In the genomic region with DNA sequence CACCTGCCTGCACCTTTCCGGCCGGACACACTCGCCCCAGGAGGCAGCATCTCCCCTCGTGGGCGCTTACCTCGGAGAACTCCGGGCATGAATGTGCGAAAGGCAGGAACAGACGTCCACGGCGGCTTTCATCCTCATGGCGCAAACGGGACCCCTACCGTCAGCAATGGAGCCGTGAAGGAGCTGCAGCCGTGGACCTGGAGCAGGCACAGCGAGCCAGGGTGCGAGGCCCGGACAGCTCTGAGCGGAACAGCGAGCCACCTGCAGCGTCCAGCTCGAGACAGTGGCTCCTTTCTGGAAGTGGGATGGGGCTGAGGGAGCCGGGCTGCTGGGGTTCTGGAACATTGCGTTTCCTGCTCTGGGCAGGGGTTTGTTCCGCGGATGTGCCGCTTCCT, we compare ENCODE assay signal across 1 cellular context.
TF ChIP-seq lines count a peak whose summit lies in the region.

No MANE protein-coding gene starts in this region.

TF ChIP-seq in GM23338, 12 proteins besides CTCF, POLR2A, EP300 and RAD21:
- TF ChIP-seq, protein P1, sequence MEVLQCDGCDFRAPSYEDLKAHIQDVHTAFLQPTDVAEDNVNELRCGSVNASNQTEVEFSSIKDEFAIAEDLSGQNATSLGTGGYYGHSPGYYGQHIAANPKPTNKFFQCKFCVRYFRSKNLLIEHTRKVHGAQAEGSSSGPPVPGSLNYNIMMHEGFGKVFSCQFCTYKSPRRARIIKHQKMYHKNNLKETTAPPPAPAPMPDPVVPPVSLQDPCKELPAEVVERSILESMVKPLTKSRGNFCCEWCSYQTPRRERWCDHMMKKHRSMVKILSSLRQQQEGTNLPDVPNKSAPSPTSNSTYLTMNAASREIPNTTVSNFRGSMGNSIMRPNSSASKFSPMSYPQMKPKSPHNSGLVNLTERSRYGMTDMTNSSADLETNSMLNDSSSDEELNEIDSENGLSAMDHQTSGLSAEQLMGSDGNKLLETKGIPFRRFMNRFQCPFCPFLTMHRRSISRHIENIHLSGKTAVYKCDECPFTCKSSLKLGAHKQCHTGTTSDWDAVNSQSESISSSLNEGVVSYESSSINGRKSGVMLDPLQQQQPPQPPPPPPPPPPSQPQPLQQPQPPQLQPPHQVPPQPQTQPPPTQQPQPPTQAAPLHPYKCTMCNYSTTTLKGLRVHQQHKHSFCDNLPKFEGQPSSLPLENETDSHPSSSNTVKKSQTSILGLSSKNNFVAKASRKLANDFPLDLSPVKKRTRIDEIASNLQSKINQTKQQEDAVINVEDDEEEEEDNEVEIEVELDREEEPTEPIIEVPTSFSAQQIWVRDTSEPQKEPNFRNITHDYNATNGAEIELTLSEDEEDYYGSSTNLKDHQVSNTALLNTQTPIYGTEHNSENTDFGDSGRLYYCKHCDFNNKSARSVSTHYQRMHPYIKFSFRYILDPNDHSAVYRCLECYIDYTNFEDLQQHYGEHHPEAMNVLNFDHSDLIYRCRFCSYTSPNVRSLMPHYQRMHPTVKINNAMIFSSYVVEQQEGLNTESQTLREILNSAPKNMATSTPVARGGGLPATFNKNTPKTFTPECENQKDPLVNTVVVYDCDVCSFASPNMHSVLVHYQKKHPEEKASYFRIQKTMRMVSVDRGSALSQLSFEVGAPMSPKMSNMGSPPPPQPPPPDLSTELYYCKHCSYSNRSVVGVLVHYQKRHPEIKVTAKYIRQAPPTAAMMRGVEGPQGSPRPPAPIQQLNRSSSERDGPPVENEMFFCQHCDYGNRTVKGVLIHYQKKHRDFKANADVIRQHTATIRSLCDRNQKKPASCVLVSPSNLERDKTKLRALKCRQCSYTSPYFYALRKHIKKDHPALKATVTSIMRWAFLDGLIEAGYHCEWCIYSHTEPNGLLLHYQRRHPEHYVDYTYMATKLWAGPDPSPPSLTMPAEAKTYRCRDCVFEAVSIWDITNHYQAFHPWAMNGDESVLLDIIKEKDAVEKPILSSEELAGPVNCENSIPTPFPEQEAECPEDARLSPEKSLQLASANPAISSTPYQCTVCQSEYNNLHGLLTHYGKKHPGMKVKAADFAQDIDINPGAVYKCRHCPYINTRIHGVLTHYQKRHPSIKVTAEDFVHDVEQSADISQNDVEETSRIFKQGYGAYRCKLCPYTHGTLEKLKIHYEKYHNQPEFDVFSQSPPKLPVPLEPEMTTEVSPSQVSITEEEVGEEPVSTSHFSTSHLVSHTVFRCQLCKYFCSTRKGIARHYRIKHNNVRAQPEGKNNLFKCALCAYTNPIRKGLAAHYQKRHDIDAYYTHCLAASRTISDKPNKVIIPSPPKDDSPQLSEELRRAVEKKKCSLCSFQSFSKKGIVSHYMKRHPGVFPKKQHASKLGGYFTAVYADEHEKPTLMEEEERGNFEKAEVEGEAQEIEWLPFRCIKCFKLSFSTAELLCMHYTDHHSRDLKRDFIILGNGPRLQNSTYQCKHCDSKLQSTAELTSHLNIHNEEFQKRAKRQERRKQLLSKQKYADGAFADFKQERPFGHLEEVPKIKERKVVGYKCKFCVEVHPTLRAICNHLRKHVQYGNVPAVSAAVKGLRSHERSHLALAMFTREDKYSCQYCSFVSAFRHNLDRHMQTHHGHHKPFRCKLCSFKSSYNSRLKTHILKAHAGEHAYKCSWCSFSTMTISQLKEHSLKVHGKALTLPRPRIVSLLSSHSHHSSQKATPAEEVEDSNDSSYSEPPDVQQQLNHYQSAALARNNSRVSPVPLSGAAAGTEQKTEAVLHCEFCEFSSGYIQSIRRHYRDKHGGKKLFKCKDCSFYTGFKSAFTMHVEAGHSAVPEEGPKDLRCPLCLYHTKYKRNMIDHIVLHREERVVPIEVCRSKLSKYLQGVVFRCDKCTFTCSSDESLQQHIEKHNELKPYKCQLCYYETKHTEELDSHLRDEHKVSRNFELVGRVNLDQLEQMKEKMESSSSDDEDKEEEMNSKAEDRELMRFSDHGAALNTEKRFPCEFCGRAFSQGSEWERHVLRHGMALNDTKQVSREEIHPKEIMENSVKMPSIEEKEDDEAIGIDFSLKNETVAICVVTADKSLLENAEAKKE (CRISPR knock-in tag; IDR thresholded peaks at IDR 0.05) = no peak
- TF ChIP-seq, protein P2, sequence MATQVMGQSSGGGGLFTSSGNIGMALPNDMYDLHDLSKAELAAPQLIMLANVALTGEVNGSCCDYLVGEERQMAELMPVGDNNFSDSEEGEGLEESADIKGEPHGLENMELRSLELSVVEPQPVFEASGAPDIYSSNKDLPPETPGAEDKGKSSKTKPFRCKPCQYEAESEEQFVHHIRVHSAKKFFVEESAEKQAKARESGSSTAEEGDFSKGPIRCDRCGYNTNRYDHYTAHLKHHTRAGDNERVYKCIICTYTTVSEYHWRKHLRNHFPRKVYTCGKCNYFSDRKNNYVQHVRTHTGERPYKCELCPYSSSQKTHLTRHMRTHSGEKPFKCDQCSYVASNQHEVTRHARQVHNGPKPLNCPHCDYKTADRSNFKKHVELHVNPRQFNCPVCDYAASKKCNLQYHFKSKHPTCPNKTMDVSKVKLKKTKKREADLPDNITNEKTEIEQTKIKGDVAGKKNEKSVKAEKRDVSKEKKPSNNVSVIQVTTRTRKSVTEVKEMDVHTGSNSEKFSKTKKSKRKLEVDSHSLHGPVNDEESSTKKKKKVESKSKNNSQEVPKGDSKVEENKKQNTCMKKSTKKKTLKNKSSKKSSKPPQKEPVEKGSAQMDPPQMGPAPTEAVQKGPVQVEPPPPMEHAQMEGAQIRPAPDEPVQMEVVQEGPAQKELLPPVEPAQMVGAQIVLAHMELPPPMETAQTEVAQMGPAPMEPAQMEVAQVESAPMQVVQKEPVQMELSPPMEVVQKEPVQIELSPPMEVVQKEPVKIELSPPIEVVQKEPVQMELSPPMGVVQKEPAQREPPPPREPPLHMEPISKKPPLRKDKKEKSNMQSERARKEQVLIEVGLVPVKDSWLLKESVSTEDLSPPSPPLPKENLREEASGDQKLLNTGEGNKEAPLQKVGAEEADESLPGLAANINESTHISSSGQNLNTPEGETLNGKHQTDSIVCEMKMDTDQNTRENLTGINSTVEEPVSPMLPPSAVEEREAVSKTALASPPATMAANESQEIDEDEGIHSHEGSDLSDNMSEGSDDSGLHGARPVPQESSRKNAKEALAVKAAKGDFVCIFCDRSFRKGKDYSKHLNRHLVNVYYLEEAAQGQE (IDR thresholded peaks at IDR 0.05; ENCODE audit: unreplicated experiment) = no peak
- TF ChIP-seq ZNF331 (CRISPR knock-in tag; IDR thresholded peaks at IDR 0.05; ENCODE audit: low read depth) (no peak), CREB1 (CRISPR knock-in tag; IDR thresholded peaks at IDR 0.05; ENCODE audit: low read depth) (no peak), ZNF114 (CRISPR knock-in tag; IDR thresholded peaks at IDR 0.05) (no peak), EZH2 (IDR thresholded peaks at IDR 0.05; ENCODE audit: low read depth, unreplicated experiment) (no peak), POLR2AphosphoS5 (IDR thresholded peaks at IDR 0.05; ENCODE audit: low read depth) (no peak), NANOG (IDR thresholded peaks at IDR 0.05; ENCODE audit: borderline replicate concordance) (no peak), EZH2phosphoT487 (IDR thresholded peaks at IDR 0.05; ENCODE audit: unreplicated experiment) (no peak), JUNB (IDR thresholded peaks at IDR 0.05; ENCODE audit: unreplicated experiment) (no peak), STAT1 (IDR thresholded peaks at IDR 0.05; ENCODE audit: unreplicated experiment) (no peak)
- TF ChIP-seq, protein P3, sequence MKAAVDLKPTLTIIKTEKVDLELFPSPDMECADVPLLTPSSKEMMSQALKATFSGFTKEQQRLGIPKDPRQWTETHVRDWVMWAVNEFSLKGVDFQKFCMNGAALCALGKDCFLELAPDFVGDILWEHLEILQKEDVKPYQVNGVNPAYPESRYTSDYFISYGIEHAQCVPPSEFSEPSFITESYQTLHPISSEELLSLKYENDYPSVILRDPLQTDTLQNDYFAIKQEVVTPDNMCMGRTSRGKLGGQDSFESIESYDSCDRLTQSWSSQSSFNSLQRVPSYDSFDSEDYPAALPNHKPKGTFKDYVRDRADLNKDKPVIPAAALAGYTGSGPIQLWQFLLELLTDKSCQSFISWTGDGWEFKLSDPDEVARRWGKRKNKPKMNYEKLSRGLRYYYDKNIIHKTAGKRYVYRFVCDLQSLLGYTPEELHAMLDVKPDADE (IDR thresholded peaks at IDR 0.05) = no peak
